21 cellular contexts compared by ENCODE assay signal in genomic region chr1:175675017-175675416, GRCh38.
"Had no signal": no experiment of that assay in that cellular context is flagged by ENCODE, and none has a peak within 500 bp of the region (broad histone marks: within the 10 kb centered on the region; RNA-seq: fewer than 3 reads in every experiment).

No MANE protein-coding gene starts in this region.

- H3K4me1 Mint-ChIP-seq: activated T-helper 17 cell treated with anti-CD3 and anti-CD28 coated beads, Interleukin-2, amount 50 U/mL, for 72 hours; central memory CD8-positive, alpha-beta T cell had no signal

- H3K36me3 Mint-ChIP-seq: activated naive CD8-positive, alpha-beta T cell had no signal

- H3K27ac Mint-ChIP-seq: activated naive CD8-positive, alpha-beta T cell; activated T-cell treated with anti-CD3 and anti-CD28 coated beads, Interleukin-2, amount 50 U/mL, for 24 hours; activated T-helper 17 cell treated with anti-CD3 and anti-CD28 coated beads, Interleukin-2, amount 50 U/mL, for 72 hours; effector memory CD8-positive, alpha-beta T cell; stimulated activated naive CD8-positive, alpha-beta T cell treated with anti-CD3 and anti-CD28 coated beads, Interleukin-15, Interleukin-2, amounts not matched to agents 100 ng/mL and 50 ng/mL, for 24 hours; T-helper 2 cell treated with Interferon-gamma antibody and Interleukin-4, amounts not matched to agents 5 μg/mL and 100 μg/mL, for 36 hours had no signal

- H3K9me3 Mint-ChIP-seq: activated T-cell treated with anti-CD3 and anti-CD28 coated beads, Interleukin-2, amount 50 U/mL, for 24 hours; activated T-helper 17 cell treated with anti-CD3 and anti-CD28 coated beads, Interleukin-2, amount 50 U/mL, for 72 hours; central memory CD8-positive, alpha-beta T cell; effector memory CD8-positive, alpha-beta T cell; stimulated activated naive CD8-positive, alpha-beta T cell treated with anti-CD3 and anti-CD28 coated beads, Interleukin-15, Interleukin-2, amounts not matched to agents 100 ng/mL and 50 ng/mL, for 24 hours; T-helper 2 cell treated with Interferon-gamma antibody and Interleukin-4, amounts not matched to agents 5 μg/mL and 100 μg/mL, for 36 hours had no signal

- H3K4me3 Mint-ChIP-seq: activated naive CD8-positive, alpha-beta T cell; activated T-cell treated with anti-CD3 and anti-CD28 coated beads, Interleukin-2, amount 50 U/mL, for 24 hours; activated T-helper 17 cell treated with anti-CD3 and anti-CD28 coated beads, Interleukin-2, amount 50 U/mL, for 72 hours; central memory CD8-positive, alpha-beta T cell; effector memory CD8-positive, alpha-beta T cell; stimulated activated naive CD8-positive, alpha-beta T cell treated with anti-CD3 and anti-CD28 coated beads, Interleukin-15, Interleukin-2, amounts not matched to agents 100 ng/mL and 50 ng/mL, for 24 hours; T-helper 2 cell treated with Interferon-gamma antibody and Interleukin-4, amounts not matched to agents 5 μg/mL and 100 μg/mL, for 36 hours had no signal

- DNase-seq: activated CD4-positive, alpha-beta T cell treated with anti-CD3 and anti-CD28 coated beads for 1 hour; activated CD4-positive, alpha-beta T cell treated with anti-CD3 and anti-CD28 coated beads, Interleukin-2, amount 50 U/mL, for 4 hours; activated CD8-positive, alpha-beta memory T cell treated with anti-CD3 and anti-CD28 coated beads for 24 hours; activated CD8-positive, alpha-beta memory T cell treated with anti-CD3 and anti-CD28 coated beads, Interleukin-2, amount 50 U/mL, for 4 hours; activated T-cell treated with anti-CD3 and anti-CD28 coated beads, Interleukin-2, amount 50 U/mL, for 24 hours; adrenal gland; effector memory CD8-positive, alpha-beta T cell; gastrocnemius medialis; heart left ventricle; left ventricle myocardium superior; mammary epithelial cell; mucosa of descending colon; spleen; stimulated activated CD4-positive, alpha-beta T cell treated with anti-CD3 and anti-CD28 coated beads, Interleukin-4, amount 100 ng/mL, for 4 hours; tibial artery; WERI-Rb-1 had no signal
